Comparison of ENCODE assay signal across 2 cellular contexts in genomic region chr11:130179396-130180306, GRCh38.
TF ChIP-seq lines count a peak whose summit lies in the region.

No MANE protein-coding gene starts in this region.

TF ChIP-seq in GM12878, 131 proteins besides CTCF, POLR2A, EP300 and RAD21:
- TF ChIP-seq MLLT1 (IDR thresholded peaks at IDR 0.05) (0 out of 2 replicates have a peak, but pooled peaks have one; percentile 31), PKNOX1 (IDR thresholded peaks at IDR 0.05) (peak; percentile 54), IKZF1 (conservative IDR thresholded peaks at IDR 0.05) (0 out of 2 replicates have a peak, but pooled peaks have one; percentile 2), MTA2 (IDR thresholded peaks at IDR 0.05; ENCODE audit: low read depth) (no peak), ATF7 (IDR thresholded peaks at IDR 0.05; ENCODE audit: low read depth) (peak; percentile 59), BHLHE40 (IDR thresholded peaks at IDR 0.05; ENCODE audit: borderline replicate concordance in 1 of 2, low read depth in 2 of 2, low read length in 1 of 2) (peak in 1 of 2 experiments; percentile 6; a peak in 1 of 4 replicates)

TF ChIP-seq in GM23338, 12 proteins besides CTCF, POLR2A, EP300 and RAD21:
- no peak for TF ChIP-seq STAT1 (IDR thresholded peaks at IDR 0.05; ENCODE audit: unreplicated experiment)
- TF ChIP-seq EZH2 (IDR thresholded peaks at IDR 0.05; ENCODE audit: low read depth, unreplicated experiment) = no peak
- TF ChIP-seq ZNF462 (CRISPR knock-in tag; IDR thresholded peaks at IDR 0.05) = no peak
- no peak for TF ChIP-seq REST (IDR thresholded peaks at IDR 0.05; ENCODE audit: unreplicated experiment)
- no peak for TF ChIP-seq ZNF331 (CRISPR knock-in tag; IDR thresholded peaks at IDR 0.05; ENCODE audit: low read depth)
- no peak for TF ChIP-seq EZH2phosphoT487 (IDR thresholded peaks at IDR 0.05; ENCODE audit: unreplicated experiment)
- no peak for TF ChIP-seq NANOG (IDR thresholded peaks at IDR 0.05; ENCODE audit: borderline replicate concordance)
- no peak for TF ChIP-seq CREB1 (CRISPR knock-in tag; IDR thresholded peaks at IDR 0.05; ENCODE audit: low read depth)
- TF ChIP-seq ZNF114 (CRISPR knock-in tag; IDR thresholded peaks at IDR 0.05) = no peak
- TF ChIP-seq POLR2AphosphoS5 (IDR thresholded peaks at IDR 0.05; ENCODE audit: low read depth) = no peak
- no peak for TF ChIP-seq JUNB (IDR thresholded peaks at IDR 0.05; ENCODE audit: unreplicated experiment)
- TF ChIP-seq ETS1 (IDR thresholded peaks at IDR 0.05) = no peak
TF ChIP-seq in GM23338: peak in this region for 0.
